In the genomic region with DNA sequence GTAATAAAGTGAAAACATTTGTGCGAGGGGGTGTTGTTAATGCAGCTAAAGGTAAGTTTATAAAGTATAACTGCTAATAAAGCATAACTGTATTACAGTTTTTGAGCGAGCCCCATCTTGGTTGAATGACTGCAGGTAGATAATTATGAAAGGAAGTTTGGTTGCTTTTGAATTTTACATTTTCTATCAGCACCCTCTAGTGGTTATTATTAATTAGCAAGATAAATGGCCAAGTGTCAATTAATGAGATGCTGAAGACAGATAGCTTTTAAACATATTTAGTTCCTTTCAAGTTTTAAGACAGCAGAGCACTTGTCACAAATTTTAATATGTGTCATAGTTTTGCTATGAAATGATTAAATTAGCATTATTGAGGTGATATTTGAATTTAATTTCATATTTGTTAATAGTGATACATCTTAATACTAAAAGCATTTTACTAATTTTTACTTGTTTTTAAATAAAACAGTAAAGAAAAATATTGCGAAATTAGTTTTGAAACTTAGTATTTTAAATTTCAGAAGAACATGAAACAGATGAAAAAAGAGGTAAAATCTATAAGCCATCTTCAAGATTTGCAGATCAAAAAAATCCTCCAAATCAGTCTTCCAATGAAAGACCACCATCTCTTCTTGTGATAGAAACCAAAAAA, we compare ENCODE assay signal across 8 cellular contexts.
DNase-seq lines count a peak whose midpoint lies in the region; ATAC-seq, FAIRE-seq and TF ChIP-seq lines count a peak whose summit lies in the region.

No MANE protein-coding gene starts in this region.

- H3K36me3 ChIP-seq in MM.1S (replicated peaks; ENCODE audit: insufficient read depth, low read length) (peaks cover 13% of the 10 kb centered on the region; the same call in 1 of the 2 replicates), neutrophil (peaks cover 52% of the 10 kb centered on the region)

- H3K9ac ChIP-seq in MM.1S (ENCODE audit: low read length) = no peak overlapping the region

- H3K9me2 ChIP-seq in MM.1S (replicated peaks; ENCODE audit: insufficient read depth, low read length) = no peaks in the 10 kb centered on the region

- H3K27ac ChIP-seq in MM.1S (ENCODE audit: low read length) (no peak overlapping the region), neutrophil (no peak overlapping the region)

- H3K27me3 ChIP-seq in MM.1S (replicated peaks; ENCODE audit: insufficient read depth, low read length) (no peaks in the 10 kb centered on the region), neutrophil (no peaks in the 10 kb centered on the region)

- peaks cover 3% of the 10 kb centered on the region; the same call in 1 of the 2 replicates for H4K20me1 ChIP-seq in MM.1S (ENCODE audit: insufficient read depth, low read length)

- no peak overlapping the region for H3K4me2 ChIP-seq in MM.1S (ENCODE audit: low read depth, low read length)

- peak; percentile 57 for FAIRE-seq in G401.6 (lab: Jason Lieb, UNC)

- DNase-seq in MM.1S (peak; percentile 54), retina (no peak)
- peak; percentile 9 for DNase-seq in central memory CD4-positive, alpha-beta T cell

- no peak overlapping the region for H2AFZ ChIP-seq in MM.1S (ENCODE audit: low read length)

- no peaks in the 10 kb centered on the region for H3K4me1 ChIP-seq in MM.1S (ENCODE audit: low read length)
- no peaks in the 10 kb centered on the region for H3K4me1 ChIP-seq in neutrophil (ENCODE audit: control insufficient read depth in 1 of 2, insufficient read depth in 1 of 2, low read depth in 1 of 2, low read length in 1 of 2)

- peaks cover 7% of the 10 kb centered on the region; the same call in 1 of the 2 replicates for H3F3A ChIP-seq in MM.1S (ENCODE audit: insufficient read depth, low read length)

- TF ChIP-seq CTCF in MM.1S (IDR thresholded peaks at IDR 0.05; ENCODE audit: low read length) (peak; percentile 62), neutrophil (IDR thresholded peaks at IDR 0.05) (peak; percentile 10)

- H3K4me3 ChIP-seq in MM.1S (ENCODE audit: low read length) = no peak overlapping the region
- H3K4me3 ChIP-seq in neutrophil (ENCODE audit: low read depth in 1 of 2, low read length in 1 of 2) = no peak overlapping the region

- no peaks in the 10 kb centered on the region for H3K9me3 ChIP-seq in MM.1S (replicated peaks; ENCODE audit: insufficient read depth, low read length)
- no peaks in the 10 kb centered on the region for H3K9me3 ChIP-seq in neutrophil

- H3K79me2 ChIP-seq in MM.1S (ENCODE audit: low read length) = peaks cover 76% of the 10 kb centered on the region

- no peak for ATAC-seq in HG02938 (IDR thresholded peaks at IDR 0.05; ENCODE audit: unreplicated experiment)
- no peak for ATAC-seq in HG03039 (IDR thresholded peaks at IDR 0.05; ENCODE audit: unreplicated experiment)
- ATAC-seq in GM21528 (IDR thresholded peaks at IDR 0.05; ENCODE audit: low FRiP score, unreplicated experiment) = no peak
